Comparison of ENCODE assay signal across 16 cellular contexts in genomic region chr4:117983541-117984451, GRCh38. TPM values are rescaled to one million over a fixed set of nuclear protein-coding genes. Genes with fewer than 3 reads are reported as not detected.
DNase-seq lines count a peak whose midpoint lies in the region; ATAC-seq and TF ChIP-seq lines count a peak whose summit lies in the region.
"Had no signal": no experiment of that assay in that cellular context is flagged by ENCODE, and none has a peak within 500 bp of the region (broad histone marks: within the 10 kb centered on the region; RNA-seq: fewer than 3 reads in every experiment).

No MANE protein-coding gene starts in this region.

- intact Hi-C loops in activated T-helper 1 cell treated with anti-CD3 and anti-CD28 coated beads, Interleukin-12 subunit alpha, Interleukin-12 subunit beta, Interleukin-2, Interleukin-4 antibody, amounts not matched to agents 30 ng/mL and 10 ng/mL and 1 ng/mL, durations not matched to agents 14 hours and 24 hours and 36 hours (cut with micrococcal nuclease): no loop called here

- no peak overlapping the region for H3K4me3 Mint-ChIP-seq in activated T-helper 1 cell treated with anti-CD3 and anti-CD28 coated beads, Interleukin-12 subunit alpha, Interleukin-12 subunit beta, Interleukin-2, Interleukin-4 antibody, amounts not matched to agents 30 ng/mL and 10 ng/mL and 1 ng/mL, durations not matched to agents 14 hours and 24 hours and 36 hours
- H3K4me3 Mint-ChIP-seq: activated CD4-positive, alpha-beta T cell treated with anti-CD3 and anti-CD28 coated beads for 36 hours; CD8-positive, alpha-beta memory T cell had no signal

- TF ChIP-seq POLR2A in GM18505 (IDR thresholded peaks at IDR 0.05; ENCODE audit: borderline replicate concordance, extremely low read depth, insufficient read depth, insufficient read length): no peak

- H3K9me3 Mint-ChIP-seq in activated T-helper 1 cell treated with anti-CD3 and anti-CD28 coated beads, Interleukin-12 subunit alpha, Interleukin-12 subunit beta, Interleukin-2, Interleukin-4 antibody, amounts not matched to agents 30 ng/mL and 10 ng/mL and 1 ng/mL, durations not matched to agents 14 hours and 24 hours and 36 hours: no peaks in the 10 kb centered on the region

- no peaks in the 10 kb centered on the region for H3K36me3 Mint-ChIP-seq in activated T-helper 1 cell treated with anti-CD3 and anti-CD28 coated beads, Interleukin-12 subunit alpha, Interleukin-12 subunit beta, Interleukin-2, Interleukin-4 antibody, amounts not matched to agents 30 ng/mL and 10 ng/mL and 1 ng/mL, durations not matched to agents 14 hours and 24 hours and 36 hours (ENCODE audit: low read depth)
- H3K36me3 Mint-ChIP-seq: CD8-positive, alpha-beta memory T cell had no signal

- ATAC-seq in omental fat pad (ENCODE audit: low FRiP score) (no peak), GM18505 (IDR thresholded peaks at IDR 0.05; ENCODE audit: unreplicated experiment) (no peak)
- ATAC-seq: activated CD4-positive, alpha-beta T cell treated with anti-CD3 and anti-CD28 coated beads for 36 hours had no signal

- peaks cover 4% of the 10 kb centered on the region for H3K27me3 Mint-ChIP-seq in activated T-helper 1 cell treated with anti-CD3 and anti-CD28 coated beads, Interleukin-12 subunit alpha, Interleukin-12 subunit beta, Interleukin-2, Interleukin-4 antibody, amounts not matched to agents 30 ng/mL and 10 ng/mL and 1 ng/mL, durations not matched to agents 14 hours and 24 hours and 36 hours (ENCODE audit: insufficient read depth)
- H3K27me3 Mint-ChIP-seq: activated CD4-positive, alpha-beta T cell treated with anti-CD3 and anti-CD28 coated beads for 36 hours had no signal

- DNase-seq in HFF-Myc (ENCODE audit: extremely low read depth, low read depth): peak; percentile 7
- DNase-seq in NOMO-1 treated with DMSO at 0.1 percent for 48 hours (lab: John Stamatoyannopoulos, UW; ENCODE audit: unreplicated experiment): peak; percentile 38
- peak; percentile 87 for DNase-seq in astrocyte of the cerebellum (ENCODE audit: low read depth)
- DNase-seq in non-pigmented ciliary epithelial cell (ENCODE audit: low read depth): peak; percentile 58
- DNase-seq in omental fat pad (ENCODE audit: low spot score): no peak
- no peak for DNase-seq in activated T-helper 1 cell treated with anti-CD3 and anti-CD28 coated beads, Interleukin-12 subunit alpha, Interleukin-12 subunit beta, Interleukin-2, Interleukin-4 antibody, amounts not matched to agents 30 ng/mL and 10 ng/mL and 1 ng/mL, durations not matched to agents 14 hours and 24 hours and 36 hours (ENCODE audit: low spot score)
- DNase-seq: activated CD4-positive, alpha-beta T cell treated with anti-CD3 and anti-CD28 coated beads for 36 hours; CD8-positive, alpha-beta memory T cell; hippocampal formation; NCI-H1048; NCI-H526; SK-N-SH had no signal

- TF ChIP-seq CTCF in HFF-Myc (IDR thresholded peaks at IDR 0.05; ENCODE audit: low read depth, low read length, missing control alignments) (no peak), astrocyte of the cerebellum (IDR thresholded peaks at IDR 0.05; ENCODE audit: low read depth, low read length, missing control alignments) (no peak), omental fat pad (IDR thresholded peaks at IDR 0.05) (no peak)

- peaks cover 7% of the 10 kb centered on the region for H3K4me1 Mint-ChIP-seq in activated T-helper 1 cell treated with anti-CD3 and anti-CD28 coated beads, Interleukin-12 subunit alpha, Interleukin-12 subunit beta, Interleukin-2, Interleukin-4 antibody, amounts not matched to agents 30 ng/mL and 10 ng/mL and 1 ng/mL, durations not matched to agents 14 hours and 24 hours and 36 hours (ENCODE audit: low read depth)
- H3K4me1 Mint-ChIP-seq: CD8-positive, alpha-beta memory T cell had no signal

- in situ Hi-C loops in astrocyte of the cerebellum (cut with HindIII; ENCODE audit: low sequenced_read_pairs): no loop called here

- H3K4me3 ChIP-seq in HFF-Myc (replicated peaks; ENCODE audit: low read depth, low read length): no peak overlapping the region
- no peak overlapping the region for H3K4me3 ChIP-seq in astrocyte of the cerebellum (ENCODE audit: low read depth, low read length)

- no peak overlapping the region for H3K27ac Mint-ChIP-seq in activated T-helper 1 cell treated with anti-CD3 and anti-CD28 coated beads, Interleukin-12 subunit alpha, Interleukin-12 subunit beta, Interleukin-2, Interleukin-4 antibody, amounts not matched to agents 30 ng/mL and 10 ng/mL and 1 ng/mL, durations not matched to agents 14 hours and 24 hours and 36 hours
- H3K27ac Mint-ChIP-seq: activated CD4-positive, alpha-beta T cell treated with anti-CD3 and anti-CD28 coated beads for 36 hours; CD8-positive, alpha-beta memory T cell had no signal

RNA-seq across cellular contexts. Expression of gene NDST3, which starts 50.5 kb away (rescaled TPM):
- not detected for total RNA-seq in omental fat pad
- not detected in 2 replicates for total RNA-seq in activated T-helper 1 cell treated with anti-CD3 and anti-CD28 coated beads, Interleukin-12 subunit alpha, Interleukin-12 subunit beta, Interleukin-2, Interleukin-4 antibody, amounts not matched to agents 30 ng/mL and 10 ng/mL and 1 ng/mL, durations not matched to agents 14 hours and 24 hours and 36 hours
- total RNA-seq: activated CD4-positive, alpha-beta T cell treated with anti-CD3 and anti-CD28 coated beads for 36 hours; cardiac septum; CD8-positive, alpha-beta memory T cell; lung microvascular endothelial cell; osteoblast had no signal

Comparison
In these comparisons a context has a peak if more than half of its experiments do, and no peak if none do; other contexts are left out.
1. DNase-seq: peak in HFF-Myc (single experiment), NOMO-1 treated with DMSO at 0.1 percent for 48 hours (single experiment), astrocyte of the cerebellum (single experiment) and non-pigmented ciliary epithelial cell (single experiment); none in omental fat pad (single experiment) and activated T-helper 1 cell treated with anti-CD3 and anti-CD28 coated beads, Interleukin-12 subunit alpha, Interleukin-12 subunit beta, Interleukin-2, Interleukin-4 antibody, amounts not matched to agents 30 ng/mL and 10 ng/mL and 1 ng/mL, durations not matched to agents 14 hours and 24 hours and 36 hours (single experiment).